Comparison of ENCODE assay signal across 8 cellular contexts in the genomic region with DNA sequence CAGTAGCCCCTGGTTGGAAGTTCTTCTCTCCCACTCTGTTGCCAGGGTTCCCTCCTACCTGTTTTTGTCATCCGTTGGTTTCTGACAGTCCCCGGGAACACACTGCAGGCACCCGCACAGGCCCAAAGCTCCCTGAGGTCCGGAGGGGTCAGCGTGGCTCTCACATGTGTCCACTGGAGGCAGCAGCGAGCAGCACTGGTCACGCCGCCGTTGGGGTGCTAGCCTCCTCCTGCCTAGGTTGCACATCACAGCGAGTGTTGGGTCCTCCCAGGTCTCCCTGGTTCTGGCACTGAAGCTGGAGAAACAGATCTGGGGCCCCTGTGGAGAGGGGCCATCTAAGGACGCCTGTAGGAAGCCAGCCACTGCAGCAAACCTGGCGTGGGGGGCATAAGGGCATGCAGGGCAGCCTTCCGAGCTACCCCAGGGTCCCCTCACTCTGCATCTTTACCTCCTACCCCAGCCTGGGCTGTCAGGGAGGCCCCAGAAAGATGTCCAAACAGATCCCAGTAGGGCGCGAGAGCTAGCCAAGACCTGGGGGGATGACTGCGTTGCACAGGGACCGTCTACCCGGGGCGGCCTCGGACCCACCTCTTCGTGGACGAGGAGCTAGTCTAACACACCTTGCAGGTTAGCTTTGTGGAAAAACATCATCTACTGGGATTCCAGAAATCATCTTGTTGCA. TPM values are rescaled to one million over a fixed set of nuclear protein-coding genes. Genes with fewer than 3 reads are reported as not detected.
A peak's percentile ranks its signal among the peaks of the same experiment; 100 is the strongest.
DNase-seq lines count a peak whose midpoint lies in the region; ATAC-seq and TF ChIP-seq lines count a peak whose summit lies in the region.

No MANE protein-coding gene starts in this region.

- no peaks in the 10 kb centered on the region for H3K27me3 ChIP-seq in colonic mucosa

- H3K4me1 ChIP-seq in colonic mucosa = no peaks in the 10 kb centered on the region

- H3K9me3 Mint-ChIP-seq in natural killer cell = peaks cover 0 to 6% of the 10 kb centered on the region in 2 donors

- TF ChIP-seq CTCF in RWPE1 (conservative IDR thresholded peaks at IDR 0.05; ENCODE audit: low read depth) (peak; percentile 67), colonic mucosa (IDR thresholded peaks at IDR 0.05) (peak; percentile 25), natural killer cell (IDR thresholded peaks at IDR 0.05) (peak; percentile 42)

- intact Hi-C loops in colonic mucosa (cut with DNase I) (no loop called here), natural killer cell (cut with micrococcal nuclease) (no loop called here)

- H3K27ac ChIP-seq in RWPE1 = no peak overlapping the region
- no peak overlapping the region for H3K27ac ChIP-seq in colonic mucosa

- ATAC-seq in natural killer cell (peak; percentile 54 to 68 (median 55)), GM21528 (IDR thresholded peaks at IDR 0.05; ENCODE audit: low FRiP score, unreplicated experiment) (no peak), HG02981 (IDR thresholded peaks at IDR 0.05; ENCODE audit: unreplicated experiment) (no peak)

- no peaks in the 10 kb centered on the region for H3K27me3 Mint-ChIP-seq in natural killer cell (ENCODE audit: low read depth in 2 of 2)

- no peaks in the 10 kb centered on the region for H3K36me3 ChIP-seq in colonic mucosa

- POLR2A ChIA-PET in RWPE1 (lab: Yijun Ruan, JAX; ENCODE audit: low non-redundant PET) = no interaction called here

- peak; percentile 33 for DNase-seq in ELR (ENCODE audit: low read depth)
- peak; percentile 26 for DNase-seq in RWPE1 (ENCODE audit: low spot score)
- peak; percentile 34 for DNase-seq in colonic mucosa
- DNase-seq in natural killer cell = no peak
- DNase-seq in NCI-H1436 treated with DMSO at 0.1 percent for 48 hours (lab: John Stamatoyannopoulos, UW) = no peak
- no peak for DNase-seq in amniotic stem cell (lab: John Stamatoyannopoulos, UW)

- CTCF ChIA-PET in RWPE1 (lab: Yijun Ruan, JAX) = interaction anchor here (0.5 to 1.8 kb wide), 20 partner anchors 8 to 191 kb away, joined by 3 to 10 read pairs (median 4); no protein-coding TSS in a partner anchor

- peaks cover 0 to 15% of the 10 kb centered on the region in 2 donors for H3K4me1 Mint-ChIP-seq in natural killer cell

- no peak overlapping the region for H3K4me3 ChIP-seq in colonic mucosa

- no peak overlapping the region for H3K4me3 Mint-ChIP-seq in natural killer cell

- H3K9me3 ChIP-seq in colonic mucosa = no peaks in the 10 kb centered on the region

- peak overlapping the region in 1 of 2 donors; percentile 41 for H3K27ac Mint-ChIP-seq in natural killer cell

- H3K9ac ChIP-seq in colonic mucosa (ENCODE audit: low read depth in 2 of 2, low read length in 2 of 2) = no peak overlapping the region

- no peaks in the 10 kb centered on the region for H3K36me3 Mint-ChIP-seq in natural killer cell

RNA-seq across cellular contexts. Expression of a gene that starts 28.9 kb away (rescaled TPM):
- 1 to 10 TPM; 5.8 to 6.1 TPM for total RNA-seq in colonic mucosa
- 10 to 100 TPM in 1 of 3 donors, 1 to 10 TPM in 2; 8.1 to 22.5 (median 9.9) TPM for total RNA-seq in natural killer cell

RNA-seq across cellular contexts. Expression of a gene that starts 36.1 kb away (rescaled TPM):
- 10 to 100 TPM; 33.8 to 61.0 TPM for total RNA-seq in colonic mucosa
- total RNA-seq in natural killer cell = 10 to 100 TPM; 23.7 to 29.5 (median 24.4) TPM

RNA-seq across cellular contexts. Expression of a gene that starts 53.2 kb away (rescaled TPM):
- total RNA-seq in colonic mucosa (10 to 100 TPM in 1 of 2 donors, 1 to 10 TPM in 1; 9.2 to 14.5 TPM), natural killer cell (10 to 100 TPM; 12.7 to 22.1 (median 17.9) TPM)

Comparison
In these comparisons a context has a peak if more than half of its experiments do, and no peak if none do; other contexts are left out.
1. DNase-seq: peak in ELR (single experiment), RWPE1 (single experiment) and colonic mucosa (single experiment); none in natural killer cell (single experiment), NCI-H1436 treated with DMSO at 0.1 percent for 48 hours (single experiment) and amniotic stem cell (single experiment).
2. ATAC-seq: peak in natural killer cell (3 of 3); none in GM21528 (single experiment) and HG02981 (single experiment).
3. Peak in every context shown above with its lines, with median percentiles within 50 percentile points of each other: CTCF ChIP-seq.